2 cellular contexts compared by ENCODE assay signal in the genomic region with DNA sequence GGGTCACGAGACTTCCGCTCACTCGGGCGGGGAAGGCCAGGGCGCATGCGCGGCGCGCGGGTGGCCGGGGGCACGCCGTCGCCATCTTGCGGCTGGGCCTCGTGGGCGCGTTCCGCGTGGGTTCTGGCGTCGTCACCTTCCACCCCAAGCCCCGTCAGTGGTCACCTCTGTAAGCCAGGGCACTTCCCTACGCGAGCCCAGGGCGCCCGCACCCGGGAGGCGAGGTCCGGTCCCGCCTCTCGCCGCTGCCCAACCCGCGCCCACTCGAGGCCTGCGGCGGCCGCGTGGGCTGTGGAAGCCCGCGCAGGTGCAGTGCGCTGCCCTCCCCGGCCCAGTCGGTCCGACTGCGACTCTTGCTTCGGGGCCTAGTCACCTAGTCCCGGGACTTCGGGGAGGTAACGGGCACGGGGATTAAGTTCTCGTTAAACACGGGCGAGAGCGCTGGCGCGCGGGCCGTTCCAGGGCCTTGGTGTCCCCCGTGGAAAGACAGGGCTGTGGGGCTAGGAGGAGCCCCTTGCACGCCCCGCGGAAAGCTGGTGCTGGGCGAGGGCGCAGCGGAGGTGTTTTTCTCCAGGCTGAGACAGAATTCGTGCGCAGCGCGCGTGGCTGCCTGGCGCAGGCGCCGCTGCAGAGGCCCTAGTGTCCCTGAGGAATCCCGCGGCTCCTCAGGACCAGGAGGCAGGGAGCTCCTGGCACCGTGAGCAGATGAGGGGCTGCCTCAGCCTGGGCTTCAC.
A peak's percentile ranks its signal among the peaks of the same experiment; 100 is the strongest.
TF ChIP-seq lines count a peak whose summit lies in the region.

No MANE protein-coding gene starts in this region.

TF ChIP-seq in IMR-90, 13 proteins besides CTCF, POLR2A, EP300 and RAD21:
- TF ChIP-seq MAZ (IDR thresholded peaks at IDR 0.05; ENCODE audit: borderline replicate concordance, low read depth, low read length) = peak; percentile 90; the same call in 1 of the 2 replicates
- TF ChIP-seq, protein P1, sequence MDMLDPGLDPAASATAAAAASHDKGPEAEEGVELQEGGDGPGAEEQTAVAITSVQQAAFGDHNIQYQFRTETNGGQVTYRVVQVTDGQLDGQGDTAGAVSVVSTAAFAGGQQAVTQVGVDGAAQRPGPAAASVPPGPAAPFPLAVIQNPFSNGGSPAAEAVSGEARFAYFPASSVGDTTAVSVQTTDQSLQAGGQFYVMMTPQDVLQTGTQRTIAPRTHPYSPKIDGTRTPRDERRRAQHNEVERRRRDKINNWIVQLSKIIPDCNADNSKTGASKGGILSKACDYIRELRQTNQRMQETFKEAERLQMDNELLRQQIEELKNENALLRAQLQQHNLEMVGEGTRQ (IDR thresholded peaks at IDR 0.05; ENCODE audit: low read depth, low read length) = peak; percentile 80
- no peak for TF ChIP-seq CHD1 (IDR thresholded peaks at IDR 0.05; ENCODE audit: low read depth, low read length)
- TF ChIP-seq MXI1 (IDR thresholded peaks at IDR 0.05; ENCODE audit: borderline replicate concordance, low read depth, low read length) = peak; percentile 88; the same call in 1 of the 2 replicates
- peak; percentile 98 for TF ChIP-seq BHLHE40 (IDR thresholded peaks at IDR 0.05; ENCODE audit: low read depth, low read length)

TF ChIP-seq in neural cell, 6 proteins besides CTCF, POLR2A, EP300 and RAD21:
- peak; percentile 71 for TF ChIP-seq TAF1 (IDR thresholded peaks at IDR 0.05; ENCODE audit: low read depth)
- no peak for TF ChIP-seq EZH2 (IDR thresholded peaks at IDR 0.05; ENCODE audit: borderline replicate concordance, insufficient read depth, low read length, poor library complexity, severe bottlenecking)
- TF ChIP-seq, protein P2, sequence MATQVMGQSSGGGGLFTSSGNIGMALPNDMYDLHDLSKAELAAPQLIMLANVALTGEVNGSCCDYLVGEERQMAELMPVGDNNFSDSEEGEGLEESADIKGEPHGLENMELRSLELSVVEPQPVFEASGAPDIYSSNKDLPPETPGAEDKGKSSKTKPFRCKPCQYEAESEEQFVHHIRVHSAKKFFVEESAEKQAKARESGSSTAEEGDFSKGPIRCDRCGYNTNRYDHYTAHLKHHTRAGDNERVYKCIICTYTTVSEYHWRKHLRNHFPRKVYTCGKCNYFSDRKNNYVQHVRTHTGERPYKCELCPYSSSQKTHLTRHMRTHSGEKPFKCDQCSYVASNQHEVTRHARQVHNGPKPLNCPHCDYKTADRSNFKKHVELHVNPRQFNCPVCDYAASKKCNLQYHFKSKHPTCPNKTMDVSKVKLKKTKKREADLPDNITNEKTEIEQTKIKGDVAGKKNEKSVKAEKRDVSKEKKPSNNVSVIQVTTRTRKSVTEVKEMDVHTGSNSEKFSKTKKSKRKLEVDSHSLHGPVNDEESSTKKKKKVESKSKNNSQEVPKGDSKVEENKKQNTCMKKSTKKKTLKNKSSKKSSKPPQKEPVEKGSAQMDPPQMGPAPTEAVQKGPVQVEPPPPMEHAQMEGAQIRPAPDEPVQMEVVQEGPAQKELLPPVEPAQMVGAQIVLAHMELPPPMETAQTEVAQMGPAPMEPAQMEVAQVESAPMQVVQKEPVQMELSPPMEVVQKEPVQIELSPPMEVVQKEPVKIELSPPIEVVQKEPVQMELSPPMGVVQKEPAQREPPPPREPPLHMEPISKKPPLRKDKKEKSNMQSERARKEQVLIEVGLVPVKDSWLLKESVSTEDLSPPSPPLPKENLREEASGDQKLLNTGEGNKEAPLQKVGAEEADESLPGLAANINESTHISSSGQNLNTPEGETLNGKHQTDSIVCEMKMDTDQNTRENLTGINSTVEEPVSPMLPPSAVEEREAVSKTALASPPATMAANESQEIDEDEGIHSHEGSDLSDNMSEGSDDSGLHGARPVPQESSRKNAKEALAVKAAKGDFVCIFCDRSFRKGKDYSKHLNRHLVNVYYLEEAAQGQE (IDR thresholded peaks at IDR 0.05; ENCODE audit: borderline replicate concordance) = peak; percentile 83
- peak; percentile 93 for TF ChIP-seq POLR2AphosphoS5 (IDR thresholded peaks at IDR 0.05)
- TF ChIP-seq SMC3 (conservative IDR thresholded peaks at IDR 0.05; ENCODE audit: poor library complexity) = peak; percentile 53
- peak; percentile 98 for TF ChIP-seq MXI1 (conservative IDR thresholded peaks at IDR 0.05; ENCODE audit: poor library complexity, severe bottlenecking)
TF ChIP-seq in neural cell: peak in this region for 5.
